ENCODE assay signal across 2 cellular contexts in genomic region chr3:13135811-13136321, GRCh38.
TF ChIP-seq lines count a peak whose summit lies in the region.

No MANE protein-coding gene starts in this region.

TF ChIP-seq in WTC11, 78 proteins besides CTCF, POLR2A, EP300 and RAD21:
- TF ChIP-seq, protein P1, sequence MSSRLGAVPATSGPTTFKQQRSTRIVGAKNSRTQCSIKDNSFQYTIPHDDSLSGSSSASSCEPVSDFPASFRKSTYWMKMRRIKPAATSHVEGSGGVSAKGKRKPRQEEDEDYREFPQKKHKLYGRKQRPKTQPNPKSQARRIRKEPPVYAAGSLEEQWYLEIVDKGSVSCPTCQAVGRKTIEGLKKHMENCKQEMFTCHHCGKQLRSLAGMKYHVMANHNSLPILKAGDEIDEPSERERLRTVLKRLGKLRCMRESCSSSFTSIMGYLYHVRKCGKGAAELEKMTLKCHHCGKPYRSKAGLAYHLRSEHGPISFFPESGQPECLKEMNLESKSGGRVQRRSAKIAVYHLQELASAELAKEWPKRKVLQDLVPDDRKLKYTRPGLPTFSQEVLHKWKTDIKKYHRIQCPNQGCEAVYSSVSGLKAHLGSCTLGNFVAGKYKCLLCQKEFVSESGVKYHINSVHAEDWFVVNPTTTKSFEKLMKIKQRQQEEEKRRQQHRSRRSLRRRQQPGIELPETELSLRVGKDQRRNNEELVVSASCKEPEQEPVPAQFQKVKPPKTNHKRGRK (CRISPR knock-in tag; IDR thresholded peaks at IDR 0.05; ENCODE audit: borderline replicate concordance), result no peak
- TF ChIP-seq ZNF121 (CRISPR knock-in tag; IDR thresholded peaks at IDR 0.05), result 0 out of 2 replicates have a peak, but pooled peaks have one; percentile 9

TF ChIP-seq in HepG2, 621 proteins besides CTCF, POLR2A, EP300 and RAD21 (continued from another document):
- TF ChIP-seq TFAP4 (IDR thresholded peaks at IDR 0.05; ENCODE audit: borderline replicate concordance, low read depth) (no peak), KDM1A (CRISPR knock-in tag; IDR thresholded peaks at IDR 0.05) (no peak), JDP2 (CRISPR knock-in tag; IDR thresholded peaks at IDR 0.05; ENCODE audit: borderline replicate concordance) (no peak), MED1 (CRISPR knock-in tag; IDR thresholded peaks at IDR 0.05) (no peak), DNMT3B (CRISPR knock-in tag; conservative IDR thresholded peaks at IDR 0.05) (no peak), RFX1 (IDR thresholded peaks at IDR 0.05) (no peak), ZNF382 (CRISPR knock-in tag; IDR thresholded peaks at IDR 0.05; ENCODE audit: borderline replicate concordance) (no peak), ZNF570 (CRISPR knock-in tag; IDR thresholded peaks at IDR 0.05; ENCODE audit: borderline replicate concordance) (no peak), YEATS2 (CRISPR knock-in tag; IDR thresholded peaks at IDR 0.05; ENCODE audit: borderline replicate concordance) (no peak), XRCC5 (optimal IDR thresholded peaks at IDR 0.05; ENCODE audit: low read length) (no peak), HNF1B (CRISPR knock-in tag; IDR thresholded peaks at IDR 0.05) (no peak), RFX5 (IDR thresholded peaks at IDR 0.05; ENCODE audit: low read depth, low read length) (no peak)
- TF ChIP-seq, protein P2, sequence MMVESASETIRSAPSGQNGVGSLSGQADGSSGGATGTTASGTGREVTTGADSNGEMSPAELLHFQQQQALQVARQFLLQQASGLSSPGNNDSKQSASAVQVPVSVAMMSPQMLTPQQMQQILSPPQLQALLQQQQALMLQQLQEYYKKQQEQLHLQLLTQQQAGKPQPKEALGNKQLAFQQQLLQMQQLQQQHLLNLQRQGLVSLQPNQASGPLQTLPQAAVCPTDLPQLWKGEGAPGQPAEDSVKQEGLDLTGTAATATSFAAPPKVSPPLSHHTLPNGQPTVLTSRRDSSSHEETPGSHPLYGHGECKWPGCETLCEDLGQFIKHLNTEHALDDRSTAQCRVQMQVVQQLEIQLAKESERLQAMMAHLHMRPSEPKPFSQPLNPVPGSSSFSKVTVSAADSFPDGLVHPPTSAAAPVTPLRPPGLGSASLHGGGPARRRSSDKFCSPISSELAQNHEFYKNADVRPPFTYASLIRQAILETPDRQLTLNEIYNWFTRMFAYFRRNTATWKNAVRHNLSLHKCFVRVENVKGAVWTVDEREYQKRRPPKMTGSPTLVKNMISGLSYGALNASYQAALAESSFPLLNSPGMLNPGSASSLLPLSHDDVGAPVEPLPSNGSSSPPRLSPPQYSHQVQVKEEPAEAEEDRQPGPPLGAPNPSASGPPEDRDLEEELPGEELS (CRISPR knock-in tag; IDR thresholded peaks at IDR 0.05), result no peak
- TF ChIP-seq, protein P3, sequence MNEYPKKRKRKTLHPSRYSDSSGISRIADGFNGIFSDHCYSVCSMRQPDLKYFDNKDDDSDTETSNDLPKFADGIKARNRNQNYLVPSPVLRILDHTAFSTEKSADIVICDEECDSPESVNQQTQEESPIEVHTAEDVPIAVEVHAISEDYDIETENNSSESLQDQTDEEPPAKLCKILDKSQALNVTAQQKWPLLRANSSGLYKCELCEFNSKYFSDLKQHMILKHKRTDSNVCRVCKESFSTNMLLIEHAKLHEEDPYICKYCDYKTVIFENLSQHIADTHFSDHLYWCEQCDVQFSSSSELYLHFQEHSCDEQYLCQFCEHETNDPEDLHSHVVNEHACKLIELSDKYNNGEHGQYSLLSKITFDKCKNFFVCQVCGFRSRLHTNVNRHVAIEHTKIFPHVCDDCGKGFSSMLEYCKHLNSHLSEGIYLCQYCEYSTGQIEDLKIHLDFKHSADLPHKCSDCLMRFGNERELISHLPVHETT (CRISPR knock-in tag; conservative IDR thresholded peaks at IDR 0.05), result no peak
